In the genomic region with DNA sequence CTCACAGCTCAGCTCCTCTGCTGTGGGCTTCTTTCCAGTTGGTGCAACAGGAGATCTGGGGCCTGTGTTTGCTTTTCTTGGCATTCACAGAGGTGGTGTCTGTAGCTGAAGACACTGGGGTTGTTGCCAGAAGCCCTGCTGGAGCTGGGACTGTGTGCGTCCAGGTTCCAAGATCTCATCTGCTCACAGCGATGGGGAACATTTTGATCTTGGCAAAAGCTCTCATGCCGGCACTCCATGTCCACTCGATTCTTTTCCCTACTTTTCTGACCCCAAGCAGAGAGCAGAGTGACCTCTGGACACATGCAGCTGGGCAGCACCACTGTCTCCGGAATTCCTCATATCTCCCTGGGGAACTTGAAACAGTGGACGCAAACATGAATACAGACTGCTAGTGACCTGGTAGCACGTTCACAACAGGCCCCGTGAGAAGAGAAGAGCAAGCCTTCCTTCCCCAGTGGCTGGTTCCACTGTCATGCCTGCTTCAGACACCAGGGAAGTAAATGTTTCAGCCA, we compare ENCODE assay signal across 13 cellular contexts. TPM values are rescaled to one million over a fixed set of nuclear protein-coding genes. Genes with fewer than 3 reads are reported as not detected.
DNase-seq lines count a peak whose midpoint lies in the region; ATAC-seq, FAIRE-seq and TF ChIP-seq lines count a peak whose summit lies in the region.
"Had no signal": no experiment of that assay in that cellular context is flagged by ENCODE, and none has a peak within 500 bp of the region (broad histone marks: within the 10 kb centered on the region; RNA-seq: fewer than 3 reads in every experiment).

No MANE protein-coding gene starts in this region.

- H3K9me3 ChIP-seq in HepG2 (ENCODE audit: low read length) = no peaks in the 10 kb centered on the region

- no peaks in the 10 kb centered on the region for H3K79me2 ChIP-seq in HepG2 (ENCODE audit: insufficient read depth, low read length)

- in situ Hi-C loops in HepG2 (cut with HindIII; ENCODE audit: extremely low pct_ligation_motif_present, low pct_unique_long_range_greater_than_20kb) = no loop called here

- peaks cover 3% of the 10 kb centered on the region; the same call in 1 of the 2 replicates for H3K4me1 Mint-ChIP-seq in WTC11
- H3K4me1 Mint-ChIP-seq: CD14-positive monocyte had no signal

- no peaks in the 10 kb centered on the region for H3K36me3 Mint-ChIP-seq in WTC11
- H3K36me3 Mint-ChIP-seq: CD14-positive monocyte had no signal

- H3K27ac ChIP-seq in HepG2 (ENCODE audit: extremely low read length, insufficient read depth, low read length) = no peak overlapping the region

- H3K27ac Mint-ChIP-seq in WTC11 = no peak overlapping the region
- H3K27ac Mint-ChIP-seq: CD14-positive monocyte had no signal

- TF ChIP-seq CTCF in HepG2 (CRISPR knock-in tag; IDR thresholded peaks at IDR 0.05) (no peak), WTC11 (IDR thresholded peaks at IDR 0.05) (no peak)

- no peaks in the 10 kb centered on the region for H4K20me1 ChIP-seq in HepG2 (ENCODE audit: insufficient read depth, low read length)

- no peaks in the 10 kb centered on the region for H3K36me3 ChIP-seq in HepG2 (replicated peaks in 1 of 2; ENCODE audit: control insufficient read depth in 1 of 2, insufficient read depth in 2 of 2, low read length in 2 of 2)

- ATAC-seq in HepG2 (peak; percentile 93), WTC11 (no peak)

- H3K27me3 Mint-ChIP-seq in WTC11 (ENCODE audit: low read depth) = peaks cover 3% of the 10 kb centered on the region; the same call in 1 of the 2 replicates

- H3K4me3 ChIP-seq in HepG2 (replicated peaks in 1 of 3; ENCODE audit: insufficient read depth in 1 of 3, low read depth in 2 of 3, low read length in 3 of 3) = peak overlapping the region in 2 of 3 experiments; percentile 21 to 44; a peak in 4 of 6 replicates

- CTCF ChIA-PET in HepG2 (lab: Yijun Ruan, JAX; ENCODE audit: low intra/inter-chr PET ratio, low total read pairs) = no interaction called here
- CTCF ChIA-PET in WTC11 (lab: Charles Lee) = no interaction called here

- peak overlapping the region; percentile 64 for H3K4me2 ChIP-seq in HepG2 (ENCODE audit: low read depth, low read length)

- no peaks in the 10 kb centered on the region for H3K9me3 Mint-ChIP-seq in WTC11

- H3K4me1 ChIP-seq in HepG2 (ENCODE audit: insufficient read depth, low read length) = peaks cover 14% of the 10 kb centered on the region

- H3K9ac ChIP-seq in HepG2 (ENCODE audit: insufficient read depth, low read depth, low read length) = no peak overlapping the region

- 13% methylated on average over 8 of the region's 8 CpGs for WGBS in HepG2 (ENCODE audit: low lambda C conversion rate)

- H2AFZ ChIP-seq in HepG2 (ENCODE audit: low read length) = no peak overlapping the region

- FAIRE-seq in HepG2 (lab: Jason Lieb, UNC) = no peak

- POLR2A ChIA-PET in HepG2 (lab: Yijun Ruan, JAX) = no interaction called here
- POLR2A ChIA-PET in WTC11 (lab: Charles Lee) = no interaction called here

- intact Hi-C loops in HepG2 (cut with micrococcal nuclease; ENCODE audit: unreplicated experiment) = no loop called here

- TF ChIP-seq RAD21 in HepG2 (CRISPR knock-in tag; IDR thresholded peaks at IDR 0.05) = no peak

- TF ChIP-seq EP300 in HepG2 (IDR thresholded peaks at IDR 0.05; ENCODE audit: low read depth in 2 of 2, low read length in 2 of 2) (no peak), HepG2 (CRISPR knock-in tag; IDR thresholded peaks at IDR 0.05; ENCODE audit: borderline replicate concordance) (no peak)

- no peak overlapping the region for H3K4me3 Mint-ChIP-seq in WTC11
- H3K4me3 Mint-ChIP-seq: CD14-positive monocyte had no signal

- no TSS peak for BruUV-seq in HepG2 (replicated peaks; lab: Mats Ljungman, UMichigan)

- TF ChIP-seq POLR2A in HepG2 (IDR thresholded peaks at IDR 0.05; ENCODE audit: insufficient read depth in 1 of 2, low read depth in 2 of 2, low read length in 2 of 2) = no peak

- peaks cover 0 to 7% of the 10 kb centered on the region in 2 experiments; a peak in 1 of 5 replicates for H3K27me3 ChIP-seq in HepG2 (ENCODE audit: control insufficient read depth in 1 of 2, insufficient read depth in 2 of 2, low read length in 2 of 2)

- DNase-seq in LHCN-M2 (ENCODE audit: low read depth) (peak; percentile 9), dedifferentiated amniotic fluid mesenchymal stem cell (ENCODE audit: extremely low spot score) (peak; percentile 43), HepG2 (ENCODE audit: low spot score) (peak; percentile 3), smooth muscle cell of the brain vasculature (ENCODE audit: low read depth, low spot score) (peak; percentile 93), WTC11 (ENCODE audit: low spot score) (no peak), NCI-H128 (lab: John Stamatoyannopoulos, UW; ENCODE audit: unreplicated experiment) (no peak), DMS79 treated with DMSO at 0.1 percent for 48 hours (lab: John Stamatoyannopoulos, UW) (no peak)
- DNase-seq in stimulated activated CD4-positive, alpha-beta T cell treated with anti-CD3 and anti-CD28 coated beads, Interleukin-4, amount 100 ng/mL, for 24 hours = no peak
- DNase-seq: activated CD4-positive, alpha-beta T cell treated with anti-CD3 and anti-CD28 coated beads, Interleukin-2, amount 50 U/mL, for 1 hour; activated naive CD4-positive, alpha-beta T cell; stimulated activated CD4-positive, alpha-beta T cell treated with anti-CD3 and anti-CD28 coated beads, Interleukin-4, amount 100 ng/mL, for 1 hour; SW 1271 had no signal

TF ChIP-seq in HepG2, 621 proteins besides CTCF, POLR2A, EP300 and RAD21 (continues in another document):
- TF ChIP-seq ZNF788 (CRISPR knock-in tag; IDR thresholded peaks at IDR 0.05; ENCODE audit: borderline replicate concordance) (no peak), TBL1XR1 (IDR thresholded peaks at IDR 0.05; ENCODE audit: borderline replicate concordance, low read length, partially characterized antibody) (no peak), SP5 (CRISPR knock-in tag; IDR thresholded peaks at IDR 0.05; ENCODE audit: borderline replicate concordance, low read depth) (no peak), ZNF629 (CRISPR knock-in tag; conservative IDR thresholded peaks at IDR 0.05) (no peak), ZNF343 (CRISPR knock-in tag; IDR thresholded peaks at IDR 0.05) (no peak), EEA1 (CRISPR knock-in tag; IDR thresholded peaks at IDR 0.05; ENCODE audit: borderline replicate concordance) (no peak)
- TF ChIP-seq, protein P1, sequence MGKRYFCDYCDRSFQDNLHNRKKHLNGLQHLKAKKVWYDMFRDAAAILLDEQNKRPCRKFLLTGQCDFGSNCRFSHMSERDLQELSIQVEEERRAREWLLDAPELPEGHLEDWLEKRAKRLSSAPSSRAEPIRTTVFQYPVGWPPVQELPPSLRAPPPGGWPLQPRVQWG (CRISPR knock-in tag; IDR thresholded peaks at IDR 0.05; ENCODE audit: borderline replicate concordance, low read depth) = no peak

TF ChIP-seq in WTC11, 78 proteins besides CTCF, POLR2A, EP300 and RAD21 (continues in another document):
- TF ChIP-seq TEAD4 (CRISPR knock-in tag; IDR thresholded peaks at IDR 0.05) = no peak

RNA-seq across cellular contexts. Expression of gene MECOM, which starts 36.1 kb away (rescaled TPM):
- total RNA-seq in LHCN-M2 (2014; rRNA removed) = 12.8 and 13.8 TPM in 2 replicates
- 1.4 TPM for polyA plus RNA-seq in LHCN-M2 (2012)
- total RNA-seq in HepG2 (2016; rRNA removed; fragmentation: Illumina TruSeq; extraction: Trizol) = 0.17 and 0.18 TPM in 2 replicates
- 0.09 TPM in 1 of 2 replicates, not detected in the other for total RNA-seq in HepG2 (2016; cell fraction: cytosol; rRNA removed; fragmentation: Illumina TruSeq; extraction: Trizol; ENCODE audit: low read depth)
- total RNA-seq in HepG2 (2016; cell fraction: insoluble cytoplasmic fraction; rRNA removed; fragmentation: Illumina TruSeq; extraction: Trizol) = 0.10 and 0.15 TPM in 2 replicates
- total RNA-seq in HepG2 (2016; cell fraction: membrane; rRNA removed; fragmentation: Illumina TruSeq; extraction: Trizol) = 0.06 and 0.07 TPM in 2 replicates
- total RNA-seq in HepG2 (2016; cell fraction: nucleus; rRNA removed; fragmentation: Illumina TruSeq; extraction: Trizol) = 0.31 and 0.41 TPM in 2 replicates
- polyA plus RNA-seq in HepG2 (2011; rRNA removed) = 0.04 and 0.29 TPM in 2 replicates
- polyA plus RNA-seq in HepG2 (2011; cell fraction: cytosol; rRNA removed) = 0.03 and 0.08 TPM in 2 replicates
- polyA plus RNA-seq in HepG2 (2011; cell fraction: nucleus; rRNA removed) = 0.05 and 0.10 TPM in 2 replicates
- 0.05 TPM in 1 of 2 replicates, not detected in the other for polyA plus RNA-seq in HepG2 (2012)
- polyA plus RNA-seq in HepG2 (2016; cell fraction: cytosol; fragmentation: Illumina TruSeq; extraction: Trizol; ENCODE audit: low read depth) = not detected in 2 replicates
- 0.08 and 0.10 TPM in 2 replicates for polyA plus RNA-seq in HepG2 (2016; cell fraction: insoluble cytoplasmic fraction; fragmentation: Illumina TruSeq; extraction: Trizol; ENCODE audit: low read depth)
- 0.03 TPM in 1 of 2 replicates, not detected in the other for polyA plus RNA-seq in HepG2 (2016; cell fraction: membrane; fragmentation: Illumina TruSeq; extraction: Trizol; ENCODE audit: low read depth)
- polyA plus RNA-seq in HepG2 (2016; cell fraction: nucleus; fragmentation: Illumina TruSeq; extraction: Trizol; ENCODE audit: insufficient read depth, low read depth) = 0.20 and 0.21 TPM in 2 replicates
- polyA minus RNA-seq in HepG2 (2011; rRNA and poly(A)+ RNA removed; ENCODE audit: low replicate concordance) = 37.6 TPM in 1 of 2 replicates, not detected in the other
- 0.35 TPM in 1 of 2 replicates, not detected in the other for polyA minus RNA-seq in HepG2 (2011; cell fraction: cytosol; rRNA and poly(A)+ RNA removed)
- polyA minus RNA-seq in HepG2 (2011; cell fraction: nucleus; rRNA and poly(A)+ RNA removed) = 0.62 and 0.77 TPM in 2 replicates
- total RNA-seq in WTC11 (2021) = 4.1 to 12.5 TPM (median 4.7 TPM) in 3 replicates
- polyA plus RNA-seq: CD14-positive monocyte had no signal

Comparison
In these comparisons a context has a peak if more than half of its experiments do, and no peak if none do; other contexts are left out.
1. DNase-seq: peak in LHCN-M2 (single experiment), dedifferentiated amniotic fluid mesenchymal stem cell (single experiment), HepG2 (single experiment) and smooth muscle cell of the brain vasculature (single experiment); none in stimulated activated CD4-positive, alpha-beta T cell treated with anti-CD3 and anti-CD28 coated beads, Interleukin-4, amount 100 ng/mL, for 24 hours (single experiment), WTC11 (single experiment), NCI-H128 (single experiment) and DMS79 treated with DMSO at 0.1 percent for 48 hours (single experiment).